ENCODE assay signal across 17 cellular contexts in genomic region chr6:81696505-81696904, GRCh38. TPM values are rescaled to one million over a fixed set of nuclear protein-coding genes. Genes with fewer than 3 reads are reported as not detected.
A peak's percentile ranks its signal among the peaks of the same experiment; 100 is the strongest.
DNase-seq lines count a peak whose midpoint lies in the region; ATAC-seq, FAIRE-seq and TF ChIP-seq lines count a peak whose summit lies in the region.
"Had no signal": no experiment of that assay in that cellular context is flagged by ENCODE, and none has a peak within 500 bp of the region (broad histone marks: within the 10 kb centered on the region; RNA-seq: fewer than 3 reads in every experiment).

No MANE protein-coding gene starts in this region.

- no peaks in the 10 kb centered on the region for H3K27me3 ChIP-seq in HCT116 (ENCODE audit: insufficient read depth, low read length)
- no peaks in the 10 kb centered on the region for H3K27me3 ChIP-seq in iPS-18a (ENCODE audit: control insufficient read depth, insufficient read depth, low read length)

- H3K9ac ChIP-seq in HCT116 (ENCODE audit: low read length) (no peak overlapping the region), iPS-18a (ENCODE audit: low read length) (no peak overlapping the region)

- TF ChIP-seq POLR2A in HCT116 (IDR thresholded peaks at IDR 0.05; ENCODE audit: borderline replicate concordance, extremely low read depth, insufficient read depth, insufficient read length), result no peak

- H3K4me1 ChIP-seq in HCT116 (ENCODE audit: control insufficient read depth in 1 of 2, insufficient read depth in 2 of 2, low read length in 2 of 2) (peaks cover 6 to 16% of the 10 kb centered on the region in 2 experiments; a peak in 3 of 4 replicates), iPS-18a (ENCODE audit: control insufficient read depth, low read depth, low read length) (peaks cover 17% of the 10 kb centered on the region)

- H3K36me3 ChIP-seq in HCT116 (ENCODE audit: control insufficient read depth in 1 of 2, insufficient read depth in 2 of 2, low read length in 2 of 2) (no peaks in the 10 kb centered on the region), iPS-18a (ENCODE audit: control insufficient read depth, low read depth, low read length) (no peaks in the 10 kb centered on the region)

- intact Hi-C loops in HCT116 (cut with micrococcal nuclease), result no loop called here

- no peak overlapping the region for H3K27ac ChIP-seq in HCT116 (ENCODE audit: low read depth, low read length)
- no peak overlapping the region for H3K27ac ChIP-seq in iPS-18a (ENCODE audit: low read length)

- H3K4me3 Mint-ChIP-seq in effector memory CD8-positive, alpha-beta T cell, result no peak overlapping the region
- H3K4me3 Mint-ChIP-seq: activated naive CD8-positive, alpha-beta T cell; CD4-positive, CD25-positive, alpha-beta regulatory T cell; endodermal cell; type B pancreatic cell had no signal

- no peaks in the 10 kb centered on the region for H4K20me1 ChIP-seq in HCT116 (ENCODE audit: insufficient read depth)

- POLR2A ChIA-PET in HCT116 (lab: Charles Lee), result no interaction called here

- H3K27ac Mint-ChIP-seq in effector memory CD8-positive, alpha-beta T cell, result no peak overlapping the region
- H3K27ac Mint-ChIP-seq: activated naive CD8-positive, alpha-beta T cell; CD4-positive, CD25-positive, alpha-beta regulatory T cell; endodermal cell; type B pancreatic cell had no signal

- TF ChIP-seq RAD21 in HCT116 (IDR thresholded peaks at IDR 0.05; ENCODE audit: low read depth), result peak; percentile 7; the same call in 1 of the 2 replicates

- CTCF ChIA-PET in HCT116 (lab: Charles Lee), result no interaction called here

- H3K4me2 ChIP-seq in HCT116 (ENCODE audit: low read length), result peak overlapping the region; percentile 7; the same call in 1 of the 2 replicates

- no peaks in the 10 kb centered on the region for H3K36me3 Mint-ChIP-seq in effector memory CD8-positive, alpha-beta T cell (ENCODE audit: insufficient read depth)
- H3K36me3 Mint-ChIP-seq: activated naive CD8-positive, alpha-beta T cell; CD4-positive, CD25-positive, alpha-beta regulatory T cell; type B pancreatic cell had no signal

- H2AFZ ChIP-seq in HCT116 (ENCODE audit: low read depth, low read length, poor library complexity, severe bottlenecking), result no peak overlapping the region

- TF ChIP-seq CTCF in HCT116 (IDR thresholded peaks at IDR 0.05 in 2 of 3, conservative IDR thresholded peaks at IDR 0.05 in 1 of 3; ENCODE audit: borderline replicate concordance in 1 of 3, insufficient read depth in 1 of 3, low read depth in 2 of 3, low read length in 2 of 3), result no peak

- no peaks in the 10 kb centered on the region for H3K9me3 Mint-ChIP-seq in effector memory CD8-positive, alpha-beta T cell
- H3K9me3 Mint-ChIP-seq: endodermal cell had no signal

- FAIRE-seq in frontal cortex (lab: Jason Lieb, UNC), result no peak
- FAIRE-seq: GM12891 had no signal

- H3K79me2 ChIP-seq in HCT116 (ENCODE audit: insufficient read depth, low read length), result no peaks in the 10 kb centered on the region

- H3K4me1 Mint-ChIP-seq in effector memory CD8-positive, alpha-beta T cell (ENCODE audit: low read depth in 2 of 2), result no peaks in the 10 kb centered on the region
- H3K4me1 Mint-ChIP-seq: CD4-positive, CD25-positive, alpha-beta regulatory T cell had no signal

- BruUV-seq in HCT116 (replicated peaks; lab: Mats Ljungman, UMichigan), result no TSS peak

- ATAC-seq in HCT116, result 0 out of 2 replicates have a peak, but pooled peaks have one; percentile 38
- ATAC-seq in HG02678 (IDR thresholded peaks at IDR 0.05; ENCODE audit: unreplicated experiment), result no peak
- ATAC-seq in effector memory CD8-positive, alpha-beta T cell (replicated peaks), result no peak
- ATAC-seq: SK-N-SH treated with all-trans-retinoic acid at 6 μM for 48 hours had no signal

- H3K27me3 Mint-ChIP-seq in effector memory CD8-positive, alpha-beta T cell, result no peaks in the 10 kb centered on the region
- H3K27me3 Mint-ChIP-seq: activated naive CD8-positive, alpha-beta T cell; CD4-positive, CD25-positive, alpha-beta regulatory T cell; type B pancreatic cell had no signal

- no peaks in the 10 kb centered on the region for H3K9me2 ChIP-seq in HCT116 (ENCODE audit: insufficient read depth)

- H3K4me3 ChIP-seq in HCT116 (replicated peaks in 1 of 2; ENCODE audit: low read depth in 1 of 2, low read length in 2 of 2), result no peak overlapping the region
- peak overlapping the region; percentile 0 for H3K4me3 ChIP-seq in iPS-18a (ENCODE audit: low read length)

- DNase-seq in DMS53 treated with DMSO at 0.1 percent for 48 hours (lab: John Stamatoyannopoulos, UW; ENCODE audit: unreplicated experiment) (peak; percentile 94), HCT116 (ENCODE audit: low read depth, low spot score) (no peak), NCI-H748 treated with DMSO at 0.1 percent for 48 hours (lab: John Stamatoyannopoulos, UW) (peak; percentile 74), ureter (ENCODE audit: low spot score) (no peak), frontal cortex (ENCODE audit: low spot score in 2 of 2) (no peak)
- no peak for DNase-seq in effector memory CD8-positive, alpha-beta T cell
- DNase-seq: activated CD4-positive, alpha-beta T cell treated with anti-CD3 and anti-CD28 coated beads, Interleukin-2, amount 50 U/mL, for 48 hours; endodermal cell; kidney; NCI-H1694 had no signal

- no peaks in the 10 kb centered on the region for H3K9me3 ChIP-seq in HCT116 (ENCODE audit: control insufficient read depth in 1 of 2, insufficient read depth in 1 of 2, low read depth in 1 of 2, low read length in 2 of 2)
- H3K9me3 ChIP-seq in iPS-18a (ENCODE audit: control insufficient read depth, low read depth, low read length), result no peaks in the 10 kb centered on the region

- RAD21 ChIA-PET in HCT116 (lab: Charles Lee; ENCODE audit: low non-redundant PET in 1 of 2, low total read pairs in 2 of 2, uncharacterized antibody in 2 of 2, unreplicated experiment in 2 of 2), result no interaction called here

TF ChIP-seq in HCT116, 20 proteins besides CTCF, POLR2A, EP300 and RAD21:
- no peak for TF ChIP-seq TCF7L2 (IDR thresholded peaks at IDR 0.05; ENCODE audit: borderline replicate concordance, extremely low read depth, insufficient read depth, insufficient read length)
- TF ChIP-seq SP1 (IDR thresholded peaks at IDR 0.05; ENCODE audit: low read depth), result peak; percentile 34; the same call in 1 of the 2 replicates
- TF ChIP-seq, protein P1, sequence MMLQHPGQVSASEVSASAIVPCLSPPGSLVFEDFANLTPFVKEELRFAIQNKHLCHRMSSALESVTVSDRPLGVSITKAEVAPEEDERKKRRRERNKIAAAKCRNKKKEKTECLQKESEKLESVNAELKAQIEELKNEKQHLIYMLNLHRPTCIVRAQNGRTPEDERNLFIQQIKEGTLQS (IDR thresholded peaks at IDR 0.05), result no peak
- TF ChIP-seq EZH2 (IDR thresholded peaks at IDR 0.05), result no peak
- TF ChIP-seq MAX (IDR thresholded peaks at IDR 0.05), result 0 out of 2 replicates have a peak, but pooled peaks have one; percentile 13
- peak; percentile 47; the same call in 1 of the 2 replicates for TF ChIP-seq FOSL1 (IDR thresholded peaks at IDR 0.05; ENCODE audit: low read depth)
- TF ChIP-seq JUND (IDR thresholded peaks at IDR 0.05), result peak; percentile 47
- TF ChIP-seq YY1 (IDR thresholded peaks at IDR 0.05; ENCODE audit: extremely low read depth, insufficient replicate concordance, low read depth, low read length), result no peak
- no peak for TF ChIP-seq CEBPB (IDR thresholded peaks at IDR 0.05; ENCODE audit: low read depth)
- no peak for TF ChIP-seq ELF1 (IDR thresholded peaks at IDR 0.05; ENCODE audit: borderline replicate concordance, low read depth)

RNA-seq across cellular contexts. Expression of gene TENT5A, which starts 56.0 kb away (rescaled TPM):
- 11.2 TPM for total RNA-seq in HCT116 (2021; ENCODE audit: unreplicated experiment)
- polyA plus RNA-seq in HCT116 (2012), result 5.6 TPM in 2 replicates
- total RNA-seq in ureter, result 21.6 TPM
- total RNA-seq in frontal cortex, result 4.1 TPM

Comparison
In these comparisons a context has a peak if more than half of its experiments do, and no peak if none do; other contexts are left out.
1. DNase-seq: peak in DMS53 treated with DMSO at 0.1 percent for 48 hours (single experiment) and NCI-H748 treated with DMSO at 0.1 percent for 48 hours (single experiment); none in HCT116 (single experiment), ureter (single experiment), frontal cortex (0 of 2) and effector memory CD8-positive, alpha-beta T cell (0 of 3).